Comparison of ENCODE assay signal across 12 cellular contexts in genomic region chr16:73050115-73051099, GRCh38. TPM values are rescaled to one million over a fixed set of nuclear protein-coding genes. Genes with fewer than 3 reads are reported as not detected.
DNase-seq lines count a peak whose midpoint lies in the region; ATAC-seq and TF ChIP-seq lines count a peak whose summit lies in the region.
"Had no signal": no experiment of that assay in that cellular context is flagged by ENCODE, and none has a peak within 500 bp of the region (broad histone marks: within the 10 kb centered on the region; RNA-seq: fewer than 3 reads in every experiment).

No MANE protein-coding gene starts in this region.

- DNase-seq in DMS153 treated with DMSO at 0.1 percent for 48 hours (lab: John Stamatoyannopoulos, UW; ENCODE audit: unreplicated experiment) (peak; percentile 32), RWPE1 (ENCODE audit: low spot score) (no peak), fibroblast of the aortic adventitia (ENCODE audit: low read depth) (peak; percentile 32), prostate gland (ENCODE audit: low spot score) (no peak), UCSD-AML1 (lab: John Stamatoyannopoulos, UW; ENCODE audit: unreplicated experiment) (no peak), CD1c-positive myeloid dendritic cell (ENCODE audit: extremely low spot score) (no peak)
- DNase-seq in activated naive CD8-positive, alpha-beta T cell treated with anti-CD3 and anti-CD28 coated beads, Interleukin-2, amount 50 U/mL, for 24 hours, result no peak
- DNase-seq in activated CD4-positive, alpha-beta T cell treated with anti-CD3 and anti-CD28 coated beads, Interleukin-2, amount 50 U/mL, for 4 hours, result no peak
- DNase-seq: activated CD4-positive, alpha-beta T cell treated with anti-CD3 and anti-CD28 coated beads, Interleukin-2, amount 10 ng/mL, durations not matched to agents 24 days and 14 days; NCI-H146; stimulated activated CD4-positive, alpha-beta T cell treated with anti-CD3 and anti-CD28 coated beads, Interleukin-15, amount 100 ng/mL, for 24 hours; stimulated activated naive CD4-positive, alpha-beta T cell treated with Interleukin-2 at 50 U/mL for 16 hours had no signal

- no peaks in the 10 kb centered on the region for H3K36me3 ChIP-seq in prostate gland

- intact Hi-C loops in prostate gland (cut with DNase I), result loop anchor here (5.0 kb wide), 1 partner anchor 263 kb away; no protein-coding TSS in a partner anchor

- H3K9me3 ChIP-seq in prostate gland, result no peaks in the 10 kb centered on the region

- POLR2A ChIA-PET in RWPE1 (lab: Yijun Ruan, JAX; ENCODE audit: low non-redundant PET), result no interaction called here

- no peak overlapping the region for H3K27ac Mint-ChIP-seq in activated naive CD8-positive, alpha-beta T cell treated with anti-CD3 and anti-CD28 coated beads, Interleukin-2, amount 50 U/mL, for 24 hours
- H3K27ac Mint-ChIP-seq: activated CD4-positive, alpha-beta T cell treated with anti-CD3 and anti-CD28 coated beads, Interleukin-2, amount 10 ng/mL, durations not matched to agents 24 days and 14 days had no signal

- CTCF ChIA-PET in RWPE1 (lab: Yijun Ruan, JAX), result no interaction called here

- 26% methylated on average over 12 of the region's 12 CpGs for WGBS in prostate gland

- no peak for TF ChIP-seq POLR2A in prostate gland (IDR thresholded peaks at IDR 0.05)

- H3K4me1 Mint-ChIP-seq in activated naive CD8-positive, alpha-beta T cell treated with anti-CD3 and anti-CD28 coated beads, Interleukin-2, amount 50 U/mL, for 24 hours, result peaks cover 12% of the 10 kb centered on the region

- no peak for ATAC-seq in activated naive CD8-positive, alpha-beta T cell treated with anti-CD3 and anti-CD28 coated beads, Interleukin-2, amount 50 U/mL, for 24 hours

- no peak overlapping the region for H3K4me3 Mint-ChIP-seq in activated naive CD8-positive, alpha-beta T cell treated with anti-CD3 and anti-CD28 coated beads, Interleukin-2, amount 50 U/mL, for 24 hours
- H3K4me3 Mint-ChIP-seq: activated CD4-positive, alpha-beta T cell treated with anti-CD3 and anti-CD28 coated beads, Interleukin-2, amount 10 ng/mL, durations not matched to agents 24 days and 14 days had no signal

- H3K4me3 ChIP-seq in fibroblast of the aortic adventitia (ENCODE audit: low read depth, low read length) (no peak overlapping the region), prostate gland (no peak overlapping the region)

- H3K9me3 Mint-ChIP-seq in activated naive CD8-positive, alpha-beta T cell treated with anti-CD3 and anti-CD28 coated beads, Interleukin-2, amount 50 U/mL, for 24 hours, result no peaks in the 10 kb centered on the region
- H3K9me3 Mint-ChIP-seq: activated CD4-positive, alpha-beta T cell treated with anti-CD3 and anti-CD28 coated beads, Interleukin-2, amount 10 ng/mL, durations not matched to agents 24 days and 14 days had no signal

- H3K36me3 Mint-ChIP-seq in activated naive CD8-positive, alpha-beta T cell treated with anti-CD3 and anti-CD28 coated beads, Interleukin-2, amount 50 U/mL, for 24 hours (ENCODE audit: low read depth), result no peaks in the 10 kb centered on the region

- H3K4me1 ChIP-seq in prostate gland (replicated peaks), result peaks cover 40% of the 10 kb centered on the region

- peak overlapping the region; percentile 61 for H3K27ac ChIP-seq in RWPE1
- peak overlapping the region; percentile 97 to 100 for H3K27ac ChIP-seq in prostate gland

- H3K27me3 Mint-ChIP-seq in activated naive CD8-positive, alpha-beta T cell treated with anti-CD3 and anti-CD28 coated beads, Interleukin-2, amount 50 U/mL, for 24 hours, result peaks cover 31% of the 10 kb centered on the region

- H3K27me3 ChIP-seq in prostate gland (replicated peaks; ENCODE audit: insufficient read depth), result no peaks in the 10 kb centered on the region

- TF ChIP-seq CTCF in RWPE1 (conservative IDR thresholded peaks at IDR 0.05; ENCODE audit: low read depth), result no peak
- TF ChIP-seq CTCF in fibroblast of the aortic adventitia (IDR thresholded peaks at IDR 0.05; ENCODE audit: insufficient read depth, low read length), result no peak
- peak in 2 of 4 experiments; percentile 13 to 17 for TF ChIP-seq CTCF in prostate gland (IDR thresholded peaks at IDR 0.05)

RNA-seq across cellular contexts. Expression of gene ZFHX3, which starts 2.5 kb away (rescaled TPM):
- total RNA-seq in fibroblast of the aortic adventitia (ENCODE audit: low replicate concordance), result 4.8 and 8.1 TPM in 2 replicates
- total RNA-seq in prostate gland, result 10 to 100 TPM; 51.1 to 53.9 TPM

Comparison
In these comparisons a context has a peak if more than half of its experiments do, and no peak if none do; other contexts are left out.
1. DNase-seq: peak in DMS153 treated with DMSO at 0.1 percent for 48 hours (single experiment) and fibroblast of the aortic adventitia (single experiment); none in RWPE1 (single experiment), prostate gland (single experiment), activated naive CD8-positive, alpha-beta T cell treated with anti-CD3 and anti-CD28 coated beads, Interleukin-2, amount 50 U/mL, for 24 hours (single experiment), UCSD-AML1 (single experiment), CD1c-positive myeloid dendritic cell (single experiment) and activated CD4-positive, alpha-beta T cell treated with anti-CD3 and anti-CD28 coated beads, Interleukin-2, amount 50 U/mL, for 4 hours (0 of 2).